In genomic region chr10:104337985-104338735, GRCh38 we compare ENCODE assay signal across 1 cellular context.
TF ChIP-seq lines count a peak whose summit lies in the region.

TSS of gene ITPRIP (minus strand) at chr10:104338465. CDS start at chr10:104316051, 22,414 bp downstream.

TF ChIP-seq in WTC11, 78 proteins besides CTCF, POLR2A, EP300 and RAD21 (continued from another document):
- TF ChIP-seq E2F5 (CRISPR knock-in tag; IDR thresholded peaks at IDR 0.05) = peak; percentile 91; the same call in 1 of the 2 replicates
- TF ChIP-seq FOXP1 (CRISPR knock-in tag; IDR thresholded peaks at IDR 0.05; ENCODE audit: borderline replicate concordance) = peak; percentile 82; the same call in 1 of the 2 replicates
- no peak for TF ChIP-seq GTF2I (CRISPR knock-in tag; conservative IDR thresholded peaks at IDR 0.05)
- TF ChIP-seq, protein P1, sequence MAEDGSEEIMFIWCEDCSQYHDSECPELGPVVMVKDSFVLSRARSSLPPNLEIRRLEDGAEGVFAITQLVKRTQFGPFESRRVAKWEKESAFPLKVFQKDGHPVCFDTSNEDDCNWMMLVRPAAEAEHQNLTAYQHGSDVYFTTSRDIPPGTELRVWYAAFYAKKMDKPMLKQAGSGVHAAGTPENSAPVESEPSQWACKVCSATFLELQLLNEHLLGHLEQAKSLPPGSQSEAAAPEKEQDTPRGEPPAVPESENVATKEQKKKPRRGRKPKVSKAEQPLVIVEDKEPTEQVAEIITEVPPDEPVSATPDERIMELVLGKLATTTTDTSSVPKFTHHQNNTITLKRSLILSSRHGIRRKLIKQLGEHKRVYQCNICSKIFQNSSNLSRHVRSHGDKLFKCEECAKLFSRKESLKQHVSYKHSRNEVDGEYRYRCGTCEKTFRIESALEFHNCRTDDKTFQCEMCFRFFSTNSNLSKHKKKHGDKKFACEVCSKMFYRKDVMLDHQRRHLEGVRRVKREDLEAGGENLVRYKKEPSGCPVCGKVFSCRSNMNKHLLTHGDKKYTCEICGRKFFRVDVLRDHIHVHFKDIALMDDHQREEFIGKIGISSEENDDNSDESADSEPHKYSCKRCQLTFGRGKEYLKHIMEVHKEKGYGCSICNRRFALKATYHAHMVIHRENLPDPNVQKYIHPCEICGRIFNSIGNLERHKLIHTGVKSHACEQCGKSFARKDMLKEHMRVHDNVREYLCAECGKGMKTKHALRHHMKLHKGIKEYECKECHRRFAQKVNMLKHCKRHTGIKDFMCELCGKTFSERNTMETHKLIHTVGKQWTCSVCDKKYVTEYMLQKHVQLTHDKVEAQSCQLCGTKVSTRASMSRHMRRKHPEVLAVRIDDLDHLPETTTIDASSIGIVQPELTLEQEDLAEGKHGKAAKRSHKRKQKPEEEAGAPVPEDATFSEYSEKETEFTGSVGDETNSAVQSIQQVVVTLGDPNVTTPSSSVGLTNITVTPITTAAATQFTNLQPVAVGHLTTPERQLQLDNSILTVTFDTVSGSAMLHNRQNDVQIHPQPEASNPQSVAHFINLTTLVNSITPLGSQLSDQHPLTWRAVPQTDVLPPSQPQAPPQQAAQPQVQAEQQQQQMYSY (CRISPR knock-in tag; IDR thresholded peaks at IDR 0.05) = peak; percentile 33; the same call in 1 of the 2 replicates
